Comparison of ENCODE assay signal across 1 cellular context in genomic region chr16:50741808-50742520, GRCh38.
A peak's percentile ranks its signal among the peaks of the same experiment; 100 is the strongest.
TF ChIP-seq lines count a peak whose summit lies in the region.

CYLD (plus strand) TSS chr16:50742086; CDS start chr16:50749699, 7,613 bp downstream.

TF ChIP-seq in HepG2, 621 proteins besides CTCF, POLR2A, EP300 and RAD21 (continued from another document and continues in another):
- TF ChIP-seq, protein P1, sequence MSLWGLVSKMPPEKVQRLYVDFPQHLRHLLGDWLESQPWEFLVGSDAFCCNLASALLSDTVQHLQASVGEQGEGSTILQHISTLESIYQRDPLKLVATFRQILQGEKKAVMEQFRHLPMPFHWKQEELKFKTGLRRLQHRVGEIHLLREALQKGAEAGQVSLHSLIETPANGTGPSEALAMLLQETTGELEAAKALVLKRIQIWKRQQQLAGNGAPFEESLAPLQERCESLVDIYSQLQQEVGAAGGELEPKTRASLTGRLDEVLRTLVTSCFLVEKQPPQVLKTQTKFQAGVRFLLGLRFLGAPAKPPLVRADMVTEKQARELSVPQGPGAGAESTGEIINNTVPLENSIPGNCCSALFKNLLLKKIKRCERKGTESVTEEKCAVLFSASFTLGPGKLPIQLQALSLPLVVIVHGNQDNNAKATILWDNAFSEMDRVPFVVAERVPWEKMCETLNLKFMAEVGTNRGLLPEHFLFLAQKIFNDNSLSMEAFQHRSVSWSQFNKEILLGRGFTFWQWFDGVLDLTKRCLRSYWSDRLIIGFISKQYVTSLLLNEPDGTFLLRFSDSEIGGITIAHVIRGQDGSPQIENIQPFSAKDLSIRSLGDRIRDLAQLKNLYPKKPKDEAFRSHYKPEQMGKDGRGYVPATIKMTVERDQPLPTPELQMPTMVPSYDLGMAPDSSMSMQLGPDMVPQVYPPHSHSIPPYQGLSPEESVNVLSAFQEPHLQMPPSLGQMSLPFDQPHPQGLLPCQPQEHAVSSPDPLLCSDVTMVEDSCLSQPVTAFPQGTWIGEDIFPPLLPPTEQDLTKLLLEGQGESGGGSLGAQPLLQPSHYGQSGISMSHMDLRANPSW (CRISPR knock-in tag; IDR thresholded peaks at IDR 0.05; ENCODE audit: borderline replicate concordance), result no peak
- TF ChIP-seq STAG1 (CRISPR knock-in tag; IDR thresholded peaks at IDR 0.05) (no peak), MYNN (CRISPR knock-in tag; IDR thresholded peaks at IDR 0.05; ENCODE audit: low read depth) (no peak), ZFP62 (CRISPR knock-in tag; IDR thresholded peaks at IDR 0.05) (no peak), KLF15 (CRISPR knock-in tag; IDR thresholded peaks at IDR 0.05; ENCODE audit: borderline replicate concordance) (no peak; the same call in 1 of the 2 replicates), FOXA3 (CRISPR knock-in tag; IDR thresholded peaks at IDR 0.05) (peak; percentile 70; the same call in 1 of the 2 replicates), NFKB2 (CRISPR knock-in tag; IDR thresholded peaks at IDR 0.05; ENCODE audit: borderline replicate concordance) (peak; percentile 67; the same call in 1 of the 2 replicates), ZMYM2 (CRISPR knock-in tag; IDR thresholded peaks at IDR 0.05) (no peak), KMT2B (CRISPR knock-in tag; IDR thresholded peaks at IDR 0.05) (peak; percentile 93), SMAD1 (CRISPR knock-in tag; IDR thresholded peaks at IDR 0.05; ENCODE audit: borderline replicate concordance, low read depth) (0 out of 2 replicates have a peak, but pooled peaks have one; percentile 42), ZBTB2 (CRISPR knock-in tag; IDR thresholded peaks at IDR 0.05; ENCODE audit: low read depth) (0 out of 2 replicates have a peak, but pooled peaks have one; percentile 26), ZNF12 (CRISPR knock-in tag; IDR thresholded peaks at IDR 0.05) (no peak), FOXK2 (IDR thresholded peaks at IDR 0.05) (no peak), IRF9 (CRISPR knock-in tag; IDR thresholded peaks at IDR 0.05; ENCODE audit: borderline replicate concordance) (peak; percentile 89; the same call in 1 of the 2 replicates), RBM22 (optimal IDR thresholded peaks at IDR 0.05; ENCODE audit: low read length) (no peak), THAP9 (CRISPR knock-in tag; IDR thresholded peaks at IDR 0.05; ENCODE audit: borderline replicate concordance) (no peak), HDAC2 (CRISPR knock-in tag; IDR thresholded peaks at IDR 0.05) (peak; percentile 54), ZNF468 (CRISPR knock-in tag; IDR thresholded peaks at IDR 0.05) (no peak), ZNF614 (CRISPR knock-in tag; IDR thresholded peaks at IDR 0.05; ENCODE audit: borderline replicate concordance) (no peak), IKZF5 (CRISPR knock-in tag; IDR thresholded peaks at IDR 0.05) (peak; percentile 56; the same call in 1 of the 2 replicates), ZZZ3 (CRISPR knock-in tag; IDR thresholded peaks at IDR 0.05; ENCODE audit: borderline replicate concordance) (no peak; the same call in 1 of the 2 replicates), MXI1 (IDR thresholded peaks at IDR 0.05; ENCODE audit: borderline replicate concordance, low read depth, low read length) (peak; percentile 60; the same call in 2 of the 3 replicates), TCF7L2 (IDR thresholded peaks at IDR 0.05; ENCODE audit: low read depth, low read length) (no peak), ZBTB7B (CRISPR knock-in tag; IDR thresholded peaks at IDR 0.05) (0 out of 2 replicates have a peak, but pooled peaks have one; percentile 15), XRCC5 (optimal IDR thresholded peaks at IDR 0.05; ENCODE audit: low read length) (peak; percentile 79), ZNF280D (CRISPR knock-in tag; IDR thresholded peaks at IDR 0.05) (no peak), ZNF143 (CRISPR knock-in tag; IDR thresholded peaks at IDR 0.05) (peak; percentile 25; the same call in 1 of the 2 replicates), ZSCAN30 (CRISPR knock-in tag; IDR thresholded peaks at IDR 0.05) (no peak), ZNF556 (CRISPR knock-in tag; IDR thresholded peaks at IDR 0.05; ENCODE audit: borderline replicate concordance) (0 out of 2 replicates have a peak, but pooled peaks have one; percentile 37), TMF1 (CRISPR knock-in tag; IDR thresholded peaks at IDR 0.05; ENCODE audit: low read depth) (peak; percentile 28), ZSCAN12 (CRISPR knock-in tag; IDR thresholded peaks at IDR 0.05) (no peak), ZNF224 (CRISPR knock-in tag; IDR thresholded peaks at IDR 0.05) (0 out of 2 replicates have a peak, but pooled peaks have one; percentile 40), BCL6 (CRISPR knock-in tag; IDR thresholded peaks at IDR 0.05) (peak; percentile 42; the same call in 1 of the 2 replicates), ATM (IDR thresholded peaks at IDR 0.05; ENCODE audit: borderline replicate concordance) (no peak), ZNF749 (CRISPR knock-in tag; IDR thresholded peaks at IDR 0.05; ENCODE audit: borderline replicate concordance) (no peak; the same call in 1 of the 2 replicates)
- TF ChIP-seq, protein P2, sequence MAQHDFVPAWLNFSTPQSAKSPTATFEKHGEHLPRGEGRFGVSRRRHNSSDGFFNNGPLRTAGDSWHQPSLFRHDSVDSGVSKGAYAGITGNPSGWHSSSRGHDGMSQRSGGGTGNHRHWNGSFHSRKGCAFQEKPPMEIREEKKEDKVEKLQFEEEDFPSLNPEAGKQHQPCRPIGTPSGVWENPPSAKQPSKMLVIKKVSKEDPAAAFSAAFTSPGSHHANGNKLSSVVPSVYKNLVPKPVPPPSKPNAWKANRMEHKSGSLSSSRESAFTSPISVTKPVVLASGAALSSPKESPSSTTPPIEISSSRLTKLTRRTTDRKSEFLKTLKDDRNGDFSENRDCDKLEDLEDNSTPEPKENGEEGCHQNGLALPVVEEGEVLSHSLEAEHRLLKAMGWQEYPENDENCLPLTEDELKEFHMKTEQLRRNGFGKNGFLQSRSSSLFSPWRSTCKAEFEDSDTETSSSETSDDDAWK (CRISPR knock-in tag; IDR thresholded peaks at IDR 0.05), result no peak
- TF ChIP-seq, protein P3, sequence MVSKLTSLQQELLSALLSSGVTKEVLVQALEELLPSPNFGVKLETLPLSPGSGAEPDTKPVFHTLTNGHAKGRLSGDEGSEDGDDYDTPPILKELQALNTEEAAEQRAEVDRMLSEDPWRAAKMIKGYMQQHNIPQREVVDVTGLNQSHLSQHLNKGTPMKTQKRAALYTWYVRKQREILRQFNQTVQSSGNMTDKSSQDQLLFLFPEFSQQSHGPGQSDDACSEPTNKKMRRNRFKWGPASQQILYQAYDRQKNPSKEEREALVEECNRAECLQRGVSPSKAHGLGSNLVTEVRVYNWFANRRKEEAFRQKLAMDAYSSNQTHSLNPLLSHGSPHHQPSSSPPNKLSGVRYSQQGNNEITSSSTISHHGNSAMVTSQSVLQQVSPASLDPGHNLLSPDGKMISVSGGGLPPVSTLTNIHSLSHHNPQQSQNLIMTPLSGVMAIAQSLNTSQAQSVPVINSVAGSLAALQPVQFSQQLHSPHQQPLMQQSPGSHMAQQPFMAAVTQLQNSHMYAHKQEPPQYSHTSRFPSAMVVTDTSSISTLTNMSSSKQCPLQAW (CRISPR knock-in tag; IDR thresholded peaks at IDR 0.05), result peak; percentile 88
- TF ChIP-seq, protein P4, sequence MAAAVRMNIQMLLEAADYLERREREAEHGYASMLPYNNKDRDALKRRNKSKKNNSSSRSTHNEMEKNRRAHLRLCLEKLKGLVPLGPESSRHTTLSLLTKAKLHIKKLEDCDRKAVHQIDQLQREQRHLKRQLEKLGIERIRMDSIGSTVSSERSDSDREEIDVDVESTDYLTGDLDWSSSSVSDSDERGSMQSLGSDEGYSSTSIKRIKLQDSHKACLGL (CRISPR knock-in tag; IDR thresholded peaks at IDR 0.05), result no peak
- TF ChIP-seq, protein P5, sequence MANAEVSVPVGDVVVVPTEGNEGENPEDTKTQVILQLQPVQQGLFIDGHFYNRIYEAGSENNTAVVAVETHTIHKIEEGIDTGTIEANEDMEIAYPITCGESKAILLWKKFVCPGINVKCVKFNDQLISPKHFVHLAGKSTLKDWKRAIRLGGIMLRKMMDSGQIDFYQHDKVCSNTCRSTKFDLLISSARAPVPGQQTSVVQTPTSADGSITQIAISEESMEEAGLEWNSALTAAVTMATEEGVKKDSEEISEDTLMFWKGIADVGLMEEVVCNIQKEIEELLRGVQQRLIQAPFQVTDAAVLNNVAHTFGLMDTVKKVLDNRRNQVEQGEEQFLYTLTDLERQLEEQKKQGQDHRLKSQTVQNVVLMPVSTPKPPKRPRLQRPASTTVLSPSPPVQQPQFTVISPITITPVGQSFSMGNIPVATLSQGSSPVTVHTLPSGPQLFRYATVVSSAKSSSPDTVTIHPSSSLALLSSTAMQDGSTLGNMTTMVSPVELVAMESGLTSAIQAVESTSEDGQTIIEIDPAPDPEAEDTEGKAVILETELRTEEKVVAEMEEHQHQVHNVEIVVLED (CRISPR knock-in tag; IDR thresholded peaks at IDR 0.05; ENCODE audit: borderline replicate concordance), result peak; percentile 77
- TF ChIP-seq, protein P6, sequence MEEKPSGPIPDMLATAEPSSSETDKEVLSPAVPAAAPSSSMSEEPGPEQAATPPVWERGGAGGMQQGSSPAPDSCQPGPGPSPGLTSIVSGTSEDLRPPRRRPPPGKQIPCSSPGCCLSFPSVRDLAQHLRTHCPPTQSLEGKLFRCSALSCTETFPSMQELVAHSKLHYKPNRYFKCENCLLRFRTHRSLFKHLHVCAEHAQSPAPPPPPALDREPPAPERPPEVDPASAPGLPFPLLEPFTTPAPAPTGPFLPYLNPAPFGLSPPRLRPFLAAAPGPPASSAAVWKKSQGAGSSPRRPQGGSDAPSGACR (CRISPR knock-in tag; IDR thresholded peaks at IDR 0.05), result peak; percentile 66; the same call in 1 of the 2 replicates
